In the genomic region with DNA sequence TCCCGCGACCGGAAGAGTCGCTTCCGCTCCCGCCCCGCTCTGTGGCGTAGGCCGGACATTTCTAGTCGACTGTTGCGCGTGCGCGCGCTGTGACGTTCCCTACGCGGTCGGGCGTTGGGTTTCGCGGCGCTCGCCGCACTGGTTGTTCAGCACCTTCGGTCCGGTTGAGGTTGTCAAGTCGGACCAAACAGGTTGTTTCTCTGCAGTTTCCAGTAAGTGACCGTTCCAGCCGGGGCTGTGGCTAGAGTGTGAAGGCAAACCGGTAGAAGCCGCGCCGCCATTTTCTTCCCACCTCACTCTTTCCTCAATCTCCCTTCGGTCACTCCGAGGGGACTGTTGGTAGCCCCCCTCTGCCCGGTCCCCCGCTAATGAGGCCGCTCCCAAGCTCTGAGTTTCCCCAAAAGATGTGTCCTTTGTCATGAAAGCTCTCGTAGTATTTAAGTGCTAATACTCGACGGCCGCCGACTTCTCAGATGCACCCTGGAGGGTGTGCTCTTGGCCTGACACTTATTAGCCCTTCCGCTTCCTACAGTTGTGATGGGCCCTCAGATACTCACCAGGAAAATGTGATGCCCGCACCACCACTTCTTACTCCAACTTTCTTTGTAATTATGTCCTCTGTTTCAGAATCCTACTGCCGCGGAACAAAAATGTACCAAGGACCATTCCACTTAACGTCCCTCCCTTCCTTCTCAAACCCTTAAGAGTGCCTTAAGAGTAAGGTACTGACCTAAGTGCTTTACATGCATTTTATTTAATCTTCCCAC, we compare ENCODE assay signal across 8 cellular contexts. TPM values are rescaled to one million over a fixed set of nuclear protein-coding genes. Genes with fewer than 3 reads are reported as not detected.
DNase-seq lines count a peak whose midpoint lies in the region; ATAC-seq and TF ChIP-seq lines count a peak whose summit lies in the region.

No MANE protein-coding gene starts in this region.

- peaks cover 47% of the 10 kb centered on the region for H3K4me1 Mint-ChIP-seq in activated CD4-positive, alpha-beta T cell treated with anti-CD3 and anti-CD28 coated beads for 36 hours

- CTCF ChIA-PET in activated CD4-positive, alpha-beta T cell treated with anti-CD3 and anti-CD28 coated beads for 36 hours (lab: Charles Lee), result interaction anchor here (1.0 to 1.6 kb wide), 4 partner anchors 27 to 132 kb away, joined by 3 to 5 read pairs (median 4); no protein-coding TSS in a partner anchor

- DNase-seq in AG09309 (ENCODE audit: low read depth) (peak; percentile 70), NCI-H460 (ENCODE audit: extremely low read depth, low read depth) (peak; percentile 97), choroid plexus epithelial cell (ENCODE audit: low read depth) (peak; percentile 96), kidney glomerular epithelial cell (lab: John Stamatoyannopoulos, UW) (peak; percentile 71)
- DNase-seq in activated CD4-positive, alpha-beta T cell treated with anti-CD3 and anti-CD28 coated beads for 36 hours, result peak; percentile 86
- peak; percentile 87 for DNase-seq in stimulated activated CD4-positive, alpha-beta T cell treated with anti-CD3 and anti-CD28 coated beads, Interleukin-15, amount 100 ng/mL, for 24 hours

- H3K4me3 ChIP-seq in AG09309 (ENCODE audit: control insufficient read depth, low read depth, low read length) (peak overlapping the region; percentile 81), choroid plexus epithelial cell (ENCODE audit: low read depth, low read length) (peak overlapping the region; percentile 72)

- H3K27me3 Mint-ChIP-seq in activated CD4-positive, alpha-beta T cell treated with anti-CD3 and anti-CD28 coated beads for 36 hours, result no peaks in the 10 kb centered on the region

- no peaks in the 10 kb centered on the region for H3K9me3 Mint-ChIP-seq in activated CD4-positive, alpha-beta T cell treated with anti-CD3 and anti-CD28 coated beads for 36 hours (ENCODE audit: low read depth)

- peak overlapping the region; percentile 98 for H3K27ac Mint-ChIP-seq in activated CD4-positive, alpha-beta T cell treated with anti-CD3 and anti-CD28 coated beads for 36 hours

- intact Hi-C loops in activated CD4-positive, alpha-beta T cell treated with anti-CD3 and anti-CD28 coated beads for 36 hours (cut with DNase I, micrococcal nuclease), result loop anchor here (1.0 to 10.0 kb wide), 11 partner anchors 34 to 1041 kb away; a partner anchor contains a TSS

- TF ChIP-seq CTCF in AG09309 (IDR thresholded peaks at IDR 0.05; ENCODE audit: control insufficient read depth, insufficient read depth, low read depth, low read length, missing control alignments) (no peak), choroid plexus epithelial cell (conservative IDR thresholded peaks at IDR 0.05; ENCODE audit: low read depth, low read length) (no peak)

- H3K4me3 Mint-ChIP-seq in activated CD4-positive, alpha-beta T cell treated with anti-CD3 and anti-CD28 coated beads for 36 hours, result peak overlapping the region; percentile 88

- POLR2A ChIA-PET in activated CD4-positive, alpha-beta T cell treated with anti-CD3 and anti-CD28 coated beads for 36 hours (lab: Charles Lee), result no interaction called here

- ATAC-seq in GM19023 (IDR thresholded peaks at IDR 0.05; ENCODE audit: unreplicated experiment), result peak; percentile 96
- ATAC-seq in HG03175 (IDR thresholded peaks at IDR 0.05; ENCODE audit: unreplicated experiment), result peak; percentile 98
- peak; percentile 72 for ATAC-seq in activated CD4-positive, alpha-beta T cell treated with anti-CD3 and anti-CD28 coated beads for 36 hours

- H3K36me3 Mint-ChIP-seq in activated CD4-positive, alpha-beta T cell treated with anti-CD3 and anti-CD28 coated beads for 36 hours (ENCODE audit: low read depth), result peaks cover 7% of the 10 kb centered on the region

RNA-seq across cellular contexts. Expression of a gene that starts 56.3 kb away (rescaled TPM):
- 12.3 and 15.1 TPM in 2 replicates for total RNA-seq in NCI-H460 (2014; rRNA removed; shearing (Covaris generic))
- polyA plus RNA-seq in NCI-H460 (2014; cell fraction: nucleus; rRNA removed), result 46.7 and 51.3 TPM in 2 replicates
- total RNA-seq in activated CD4-positive, alpha-beta T cell treated with anti-CD3 and anti-CD28 coated beads for 36 hours, result 10 to 100 TPM; 28.0 to 32.2 TPM

Comparison
In these comparisons a context has a peak if more than half of its experiments do, and no peak if none do; other contexts are left out.
1. Peak in every context shown above with its lines: DNase-seq, ATAC-seq and H3K4me3 ChIP-seq.